ENCODE assay signal across 17 cellular contexts in the genomic region with DNA sequence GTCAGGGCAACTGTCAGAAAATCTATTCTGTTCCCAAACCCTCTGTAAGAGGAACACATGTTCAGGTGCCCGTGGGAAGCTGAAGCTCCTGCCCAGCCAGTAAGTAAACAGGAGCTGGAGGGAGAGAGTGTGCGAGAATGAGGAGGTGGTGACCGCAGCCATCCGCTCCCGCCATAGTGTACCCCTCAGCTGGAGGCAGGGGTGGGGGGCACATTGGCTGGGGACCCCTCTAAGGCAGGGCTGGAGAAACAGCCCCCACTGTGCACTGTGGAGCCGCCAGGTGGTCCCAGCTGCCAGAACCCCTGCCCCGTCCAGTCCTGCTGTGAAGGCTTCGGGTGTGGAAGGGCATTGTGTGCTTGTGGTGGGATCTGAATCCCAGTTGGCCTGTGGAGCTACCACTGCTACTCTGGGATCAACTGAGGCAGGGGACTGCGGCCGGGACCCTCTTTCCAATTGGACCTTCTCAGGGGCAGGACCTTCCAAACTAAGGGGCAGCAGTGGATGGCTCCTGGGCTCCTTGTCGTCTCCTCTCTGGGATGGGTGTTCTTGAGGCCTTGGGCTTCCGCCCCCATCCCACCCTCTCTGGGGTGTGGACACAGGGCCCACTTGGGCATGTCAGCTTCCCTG. TPM values are rescaled to one million over a fixed set of nuclear protein-coding genes. Genes with fewer than 3 reads are reported as not detected.
A peak's percentile ranks its signal among the peaks of the same experiment; 100 is the strongest.
DNase-seq lines count a peak whose midpoint lies in the region; ATAC-seq and TF ChIP-seq lines count a peak whose summit lies in the region.
"Had no signal": no experiment of that assay in that cellular context is flagged by ENCODE, and none has a peak within 500 bp of the region (broad histone marks: within the 10 kb centered on the region; RNA-seq: fewer than 3 reads in every experiment).

No MANE protein-coding gene starts in this region.

- H2BK120ac ChIP-seq in mesenchymal stem cell (ENCODE audit: low read depth, low read length), result no peak overlapping the region

- no peak overlapping the region for H3K4me2 ChIP-seq in mesenchymal stem cell (ENCODE audit: low read length, poor library complexity, severe bottlenecking)

- H3K14ac ChIP-seq in mesenchymal stem cell (ENCODE audit: low read length in 2 of 2), result no peak overlapping the region

- DNase-seq in right atrium auricular region (ENCODE audit: low spot score) (no peak), right cardiac atrium (no peak), mesenchymal stem cell (no peak), ovary (no peak), prostate gland (ENCODE audit: low spot score) (no peak), NCI-H2227 treated with DMSO at 0.1 percent for 48 hours (lab: John Stamatoyannopoulos, UW) (no peak), GDM1 (lab: John Stamatoyannopoulos, UW) (no peak)
- DNase-seq: DND-41, GF-D8, GOT3, Kasumi-1, MM.1S, NCI-H2081 treated with DMSO at 0.1 percent for 48 hours, SHP77 had no signal

- peak overlapping the region; percentile 24 for H3K9ac ChIP-seq in mesenchymal stem cell (ENCODE audit: low read length)

- H3K9me3 ChIP-seq in right atrium auricular region (no peaks in the 10 kb centered on the region), right cardiac atrium (ENCODE audit: control insufficient read depth, low read length) (no peaks in the 10 kb centered on the region), mesenchymal stem cell (ENCODE audit: control insufficient read depth, low read length) (no peaks in the 10 kb centered on the region), ovary (no peaks in the 10 kb centered on the region), prostate gland (no peaks in the 10 kb centered on the region)

- H4K91ac ChIP-seq in mesenchymal stem cell (ENCODE audit: low read length), result peak overlapping the region; percentile 14

- no peak overlapping the region for H2AFZ ChIP-seq in mesenchymal stem cell (ENCODE audit: low read depth, low read length)

- peak overlapping the region in 1 of 2 experiments; percentile 51 for H3K18ac ChIP-seq in mesenchymal stem cell (ENCODE audit: low read depth in 1 of 2, low read length in 2 of 2)

- TF ChIP-seq CTCF in right atrium auricular region (IDR thresholded peaks at IDR 0.05) (no peak), ovary (IDR thresholded peaks at IDR 0.05) (no peak), prostate gland (IDR thresholded peaks at IDR 0.05) (no peak)

- H3K27me3 ChIP-seq in right atrium auricular region, result no peaks in the 10 kb centered on the region
- no peaks in the 10 kb centered on the region for H3K27me3 ChIP-seq in right cardiac atrium (ENCODE audit: control insufficient read depth, insufficient read depth)
- H3K27me3 ChIP-seq in mesenchymal stem cell (ENCODE audit: control insufficient read depth in 1 of 2, insufficient read depth in 1 of 2, low read length in 2 of 2), result peaks cover 0 to 4% of the 10 kb centered on the region in 2 experiments
- no peaks in the 10 kb centered on the region for H3K27me3 ChIP-seq in ovary
- H3K27me3 ChIP-seq in prostate gland (replicated peaks; ENCODE audit: insufficient read depth), result no peaks in the 10 kb centered on the region

- H2BK15ac ChIP-seq in mesenchymal stem cell (ENCODE audit: low read depth, poor library complexity, severe bottlenecking), result peak overlapping the region; percentile 66

- 87% methylated on average over 12 of the region's 12 CpGs for WGBS in right cardiac atrium
- WGBS in mesenchymal stem cell, result 94% methylated on average over 12 of the region's 12 CpGs
- 81 to 89% (median 88%) methylated on average over 12 of the region's 12 CpGs for WGBS in ovary, 3 donors
- 88% methylated on average over 10 of the region's 12 CpGs for WGBS in prostate gland

- peak overlapping the region in 1 of 2 experiments; percentile 40 for H2BK12ac ChIP-seq in mesenchymal stem cell (ENCODE audit: low read length in 2 of 2)

- H3K36me3 ChIP-seq in right atrium auricular region (no peaks in the 10 kb centered on the region), mesenchymal stem cell (ENCODE audit: control insufficient read depth in 1 of 2, insufficient read depth in 2 of 2, low read depth in 1 of 2, low read length in 2 of 2) (peaks cover 0 to 22% of the 10 kb centered on the region in 2 experiments), ovary (no peaks in the 10 kb centered on the region), prostate gland (no peaks in the 10 kb centered on the region)

- H3K4me3 ChIP-seq in right atrium auricular region (no peak overlapping the region), right cardiac atrium (ENCODE audit: low read length) (no peak overlapping the region), mesenchymal stem cell (ENCODE audit: insufficient read depth in 1 of 2, low read depth in 1 of 2, low read length in 2 of 2) (no peak overlapping the region), ovary (no peak overlapping the region), prostate gland (no peak overlapping the region)

- H3K4me1 ChIP-seq in right atrium auricular region (peaks cover 0 to 94% of the 10 kb centered on the region in 2 donors), right cardiac atrium (ENCODE audit: control insufficient read depth, insufficient read depth, low read length) (peaks cover 13% of the 10 kb centered on the region), mesenchymal stem cell (ENCODE audit: control insufficient read depth, insufficient read depth, low read depth, low read length) (peaks cover 47% of the 10 kb centered on the region), ovary (ENCODE audit: insufficient read depth) (peaks cover 29% of the 10 kb centered on the region), prostate gland (replicated peaks) (no peaks in the 10 kb centered on the region)

- no peak overlapping the region for H2BK5ac ChIP-seq in mesenchymal stem cell (ENCODE audit: low read depth, low read length, poor library complexity, severe bottlenecking)

- H3K27ac ChIP-seq in right atrium auricular region (peak overlapping the region; percentile 38 to 79), right cardiac atrium (ENCODE audit: low read length) (no peak overlapping the region), mesenchymal stem cell (ENCODE audit: low read length, poor library complexity, severe bottlenecking) (no peak overlapping the region), ovary (peak overlapping the region; percentile 19 to 39), prostate gland (no peak overlapping the region)
- H3K27ac ChIP-seq: C4-2B had no signal

- intact Hi-C loops in right cardiac atrium (cut with DNase I), result loop anchor here (2.0 to 10.0 kb wide), 4 partner anchors 62 to 141 kb away; partner anchors contain the start of gene TSPAN9 (in 3 of the 4)
- intact Hi-C loops in ovary (cut with DNase I), result loop anchor here (2.0 to 10.0 kb wide), 6 partner anchors 58 to 141 kb away; partner anchors contain the start of gene TSPAN9 (in 3 of the 4)
- intact Hi-C loops in prostate gland (cut with DNase I), result loop anchor here (1.0 kb wide), 1 partner anchor 139 kb away; no protein-coding TSS in a partner anchor

- H3K4ac ChIP-seq in mesenchymal stem cell (ENCODE audit: low read depth in 1 of 2, low read length in 2 of 2), result peak overlapping the region in 1 of 2 experiments; percentile 11

- H3K23ac ChIP-seq in mesenchymal stem cell (ENCODE audit: low read length in 2 of 2), result no peak overlapping the region

- ATAC-seq in right cardiac atrium (no peak), HG02981 (IDR thresholded peaks at IDR 0.05; ENCODE audit: unreplicated experiment) (no peak)

- no peak for TF ChIP-seq EP300 in ovary (IDR thresholded peaks at IDR 0.05)

- no peak overlapping the region for H4K8ac ChIP-seq in mesenchymal stem cell (ENCODE audit: low read length)

- TF ChIP-seq POLR2A in ovary (IDR thresholded peaks at IDR 0.05) (no peak), prostate gland (IDR thresholded peaks at IDR 0.05) (no peak)

- peak overlapping the region; percentile 41 for H2AK5ac ChIP-seq in mesenchymal stem cell (ENCODE audit: low read length, severe bottlenecking)

- peaks cover 37% of the 10 kb centered on the region for H3K79me1 ChIP-seq in mesenchymal stem cell (replicated peaks; ENCODE audit: low read length, poor library complexity, severe bottlenecking)

RNA-seq across cellular contexts. Expression of gene TSPAN9, which starts 59.6 kb away (rescaled TPM):
- 100 to 1,000 TPM; 103 to 185 TPM for total RNA-seq in right atrium auricular region
- total RNA-seq in right cardiac atrium, result 100 to 1,000 TPM; 151 to 184 (median 172) TPM
- 121 TPM for polyA plus RNA-seq in right cardiac atrium
- polyA plus RNA-seq in mesenchymal stem cell (2013, experiment 1 of 2), result 22.0 TPM
- 21.7 TPM for polyA plus RNA-seq in mesenchymal stem cell (2013, experiment 2 of 2)
- 10 to 100 TPM; 24.9 to 72.3 (median 55.7) TPM for total RNA-seq in ovary
- polyA plus RNA-seq in ovary, result 10 to 100 TPM; 44.3 to 60.5 TPM
- 10 to 100 TPM; 41.9 to 50.0 TPM for total RNA-seq in prostate gland
- polyA plus RNA-seq: IgD-negative memory B cell had no signal

Comparison
In these comparisons a context has a peak if more than half of its experiments do, and no peak if none do; other contexts are left out.
1. H3K27ac ChIP-seq: peak in right atrium auricular region (2 of 2) and ovary (2 of 2); none in right cardiac atrium (single experiment), mesenchymal stem cell (single experiment) and prostate gland (0 of 2).